Comparison of ENCODE assay signal across 17 cellular contexts in genomic region chr21:16455978-16456377, GRCh38.
DNase-seq lines count a peak whose midpoint lies in the region; ATAC-seq and TF ChIP-seq lines count a peak whose summit lies in the region.
"Had no signal": no experiment of that assay in that cellular context is flagged by ENCODE, and none has a peak within 500 bp of the region (broad histone marks: within the 10 kb centered on the region; RNA-seq: fewer than 3 reads in every experiment).

No MANE protein-coding gene starts in this region.

- H3K27me3 ChIP-seq in GM23338 (ENCODE audit: insufficient read depth), result no peaks in the 10 kb centered on the region
- H3K27me3 ChIP-seq in effector memory CD4-positive, alpha-beta T cell (replicated peaks; ENCODE audit: control insufficient read depth, insufficient read depth, low read length, poor library complexity, severe bottlenecking), result no peaks in the 10 kb centered on the region
- H3K27me3 ChIP-seq: pancreas had no signal

- H3K9me3 Mint-ChIP-seq in GM23338, result no peaks in the 10 kb centered on the region
- H3K9me3 Mint-ChIP-seq: activated naive CD4-positive, alpha-beta T cell treated with anti-CD3 and anti-CD28 coated beads, Interleukin-2, amount 10 ng/mL, durations not matched to agents 7 days and 5 days had no signal

- intact Hi-C loops in head of caudate nucleus (cut with DNase I), result no loop called here

- H3K27ac ChIP-seq in GM23338 (ENCODE audit: low read depth), result no peak overlapping the region
- H3K27ac ChIP-seq in effector memory CD4-positive, alpha-beta T cell (ENCODE audit: insufficient read depth, low read length, poor library complexity, severe bottlenecking), result no peak overlapping the region
- H3K27ac ChIP-seq: pancreas had no signal

- DNase-seq in GM23338 (ENCODE audit: low spot score) (peak; percentile 4), NCI-H526 treated with DMSO at 0.1 percent for 48 hours (lab: John Stamatoyannopoulos, UW) (peak; percentile 91), head of caudate nucleus (peak; percentile 3 to 83 (median 54)), occipital lobe (lab: John Stamatoyannopoulos, UW) (peak; percentile 33), foreskin melanocyte (no peak), NCI-H82 (lab: John Stamatoyannopoulos, UW) (no peak)
- DNase-seq in effector memory CD4-positive, alpha-beta T cell, result no peak
- no peak for DNase-seq in stimulated activated CD4-positive, alpha-beta T cell treated with anti-CD3 and anti-CD28 coated beads, Interleukin-4, amount 100 ng/mL, for 24 hours
- DNase-seq: activated CD8-positive, alpha-beta T cell treated with anti-CD3 and anti-CD28 coated beads, Interleukin-2, amount 10 ng/mL, durations not matched to agents 7 days and 5 days; activated naive CD4-positive, alpha-beta T cell treated with anti-CD3 and anti-CD28 coated beads, Interleukin-2, amount 10 ng/mL, durations not matched to agents 7 days and 5 days; AML-193; cortex of kidney; KG1; pancreas; stimulated activated CD4-positive, alpha-beta T cell treated with anti-CD3 and anti-CD28 coated beads, Interleukin-4, amount 100 ng/mL, for 1 hour; stimulated activated naive CD4-positive, alpha-beta T cell treated with Interleukin-2 at 50 U/mL for 16 hours; T-helper 9 cell had no signal

- no peaks in the 10 kb centered on the region for H3K9me2 ChIP-seq in GM23338 (ENCODE audit: insufficient read depth)

- H3K79me2 ChIP-seq in GM23338 (replicated peaks; ENCODE audit: insufficient read depth), result no peaks in the 10 kb centered on the region

- H3K36me3 Mint-ChIP-seq in GM23338 (ENCODE audit: low read depth), result no peaks in the 10 kb centered on the region
- H3K36me3 Mint-ChIP-seq: activated naive CD4-positive, alpha-beta T cell treated with anti-CD3 and anti-CD28 coated beads, Interleukin-2, amount 10 ng/mL, durations not matched to agents 7 days and 5 days had no signal

- no peak overlapping the region for H3K4me2 ChIP-seq in GM23338

- H2AFZ ChIP-seq in GM23338, result peak overlapping the region; percentile 69

- H4K20me1 ChIP-seq in GM23338 (replicated peaks; ENCODE audit: insufficient read depth), result no peaks in the 10 kb centered on the region

- no peaks in the 10 kb centered on the region for H3K27me3 Mint-ChIP-seq in GM23338 (ENCODE audit: insufficient read depth, low read depth, poor library complexity)
- H3K27me3 Mint-ChIP-seq: activated naive CD4-positive, alpha-beta T cell treated with anti-CD3 and anti-CD28 coated beads, Interleukin-2, amount 10 ng/mL, durations not matched to agents 7 days and 5 days had no signal

- H3K4me1 ChIP-seq in GM23338 (ENCODE audit: insufficient read depth), result peaks cover 5% of the 10 kb centered on the region; the same call in 1 of the 2 replicates
- no peaks in the 10 kb centered on the region for H3K4me1 ChIP-seq in effector memory CD4-positive, alpha-beta T cell (ENCODE audit: control insufficient read depth, insufficient read depth, low read length, poor library complexity, severe bottlenecking)
- H3K4me1 ChIP-seq: pancreas had no signal

- H3K27ac Mint-ChIP-seq in GM23338, result no peak overlapping the region
- H3K27ac Mint-ChIP-seq: activated CD8-positive, alpha-beta T cell treated with anti-CD3 and anti-CD28 coated beads, Interleukin-2, amount 10 ng/mL, durations not matched to agents 7 days and 5 days; activated naive CD4-positive, alpha-beta T cell treated with anti-CD3 and anti-CD28 coated beads, Interleukin-2, amount 10 ng/mL, durations not matched to agents 7 days and 5 days had no signal

- H3K4me3 Mint-ChIP-seq in GM23338, result no peak overlapping the region
- H3K4me3 Mint-ChIP-seq: activated CD8-positive, alpha-beta T cell treated with anti-CD3 and anti-CD28 coated beads, Interleukin-2, amount 10 ng/mL, durations not matched to agents 7 days and 5 days; activated naive CD4-positive, alpha-beta T cell treated with anti-CD3 and anti-CD28 coated beads, Interleukin-2, amount 10 ng/mL, durations not matched to agents 7 days and 5 days had no signal

- no peak overlapping the region for H3K4me3 ChIP-seq in GM23338
- no peak overlapping the region for H3K4me3 ChIP-seq in effector memory CD4-positive, alpha-beta T cell (ENCODE audit: insufficient read depth, low read depth, low read length, poor library complexity, severe bottlenecking)
- H3K4me3 ChIP-seq: pancreas had no signal

- H3F3A ChIP-seq in GM23338 (replicated peaks; ENCODE audit: low read depth), result no peaks in the 10 kb centered on the region

- TF ChIP-seq CTCF in GM23338 (conservative IDR thresholded peaks at IDR 0.05; ENCODE audit: low read depth in 2 of 2), result no peak

- no peak for ATAC-seq in GM23338
- ATAC-seq: activated CD8-positive, alpha-beta T cell treated with anti-CD3 and anti-CD28 coated beads, Interleukin-2, amount 10 ng/mL, durations not matched to agents 7 days and 5 days; pancreas had no signal

- H3K4me1 Mint-ChIP-seq in GM23338, result peaks cover 6% of the 10 kb centered on the region
- H3K4me1 Mint-ChIP-seq: activated naive CD4-positive, alpha-beta T cell treated with anti-CD3 and anti-CD28 coated beads, Interleukin-2, amount 10 ng/mL, durations not matched to agents 7 days and 5 days had no signal

- H3K36me3 ChIP-seq in GM23338 (ENCODE audit: insufficient read depth), result no peaks in the 10 kb centered on the region
- no peaks in the 10 kb centered on the region for H3K36me3 ChIP-seq in effector memory CD4-positive, alpha-beta T cell (ENCODE audit: control insufficient read depth, insufficient read depth, low read length)
- H3K36me3 ChIP-seq: pancreas had no signal

- no peaks in the 10 kb centered on the region for H3K9me3 ChIP-seq in effector memory CD4-positive, alpha-beta T cell (ENCODE audit: control insufficient read depth, low read length)
- H3K9me3 ChIP-seq: pancreas had no signal

TF ChIP-seq in GM23338, 12 proteins besides CTCF, POLR2A, EP300 and RAD21 (continues in another document):
- TF ChIP-seq NANOG (IDR thresholded peaks at IDR 0.05; ENCODE audit: borderline replicate concordance) (no peak), JUNB (IDR thresholded peaks at IDR 0.05; ENCODE audit: unreplicated experiment) (no peak), ZNF114 (CRISPR knock-in tag; IDR thresholded peaks at IDR 0.05) (no peak), ZNF331 (CRISPR knock-in tag; IDR thresholded peaks at IDR 0.05; ENCODE audit: low read depth) (no peak), STAT1 (IDR thresholded peaks at IDR 0.05; ENCODE audit: unreplicated experiment) (no peak), ZNF462 (CRISPR knock-in tag; IDR thresholded peaks at IDR 0.05) (no peak), EZH2 (IDR thresholded peaks at IDR 0.05; ENCODE audit: low read depth, unreplicated experiment) (no peak)

Comparison
In these comparisons a context has a peak if more than half of its experiments do, and no peak if none do; other contexts are left out.
1. DNase-seq: peak in GM23338 (single experiment), NCI-H526 treated with DMSO at 0.1 percent for 48 hours (single experiment), head of caudate nucleus (42 of 42) and occipital lobe (single experiment); none in foreskin melanocyte (single experiment), effector memory CD4-positive, alpha-beta T cell (0 of 3), NCI-H82 (single experiment) and stimulated activated CD4-positive, alpha-beta T cell treated with anti-CD3 and anti-CD28 coated beads, Interleukin-4, amount 100 ng/mL, for 24 hours (single experiment).